Comparison of ENCODE assay signal across 19 cellular contexts in genomic region chr12:110782068-110782467, GRCh38. TPM values are rescaled to one million over a fixed set of nuclear protein-coding genes. Genes with fewer than 3 reads are reported as not detected.
A peak's percentile ranks its signal among the peaks of the same experiment; 100 is the strongest.
DNase-seq lines count a peak whose midpoint lies in the region; ATAC-seq and TF ChIP-seq lines count a peak whose summit lies in the region.
"Had no signal": no experiment of that assay in that cellular context is flagged by ENCODE, and none has a peak within 500 bp of the region (broad histone marks: within the 10 kb centered on the region; RNA-seq: fewer than 3 reads in every experiment).

No MANE protein-coding gene starts in this region.

- H3K4me2 ChIP-seq in GM23338 (no peak overlapping the region), OCI-LY7 (ENCODE audit: low read length) (peak overlapping the region; percentile 48)
- H3K4me2 ChIP-seq: A549 had no signal

- H3K9me3 ChIP-seq in OCI-LY7 (ENCODE audit: low read length), result no peaks in the 10 kb centered on the region
- H3K9me3 ChIP-seq: A549, Caco-2, HAP-1 had no signal

- CTCF ChIA-PET in activated CD4-positive, alpha-beta T cell treated with anti-CD3 and anti-CD28 coated beads, Interleukin-2, amount 10 ng/mL, durations not matched to agents 7 days and 5 days (lab: Charles Lee), result interaction anchor here (0.7 to 1.0 kb wide), 2 partner anchors 9 to 26 kb away, joined by 3 to 4 read pairs; no protein-coding TSS in a partner anchor
- CTCF ChIA-PET in OCI-LY7 (lab: Charles Lee; ENCODE audit: unreplicated experiment), result no interaction called here

- H3K4me3 Mint-ChIP-seq in activated CD4-positive, alpha-beta T cell treated with anti-CD3 and anti-CD28 coated beads, Interleukin-2, amount 10 ng/mL, durations not matched to agents 7 days and 5 days, result no peak overlapping the region
- H3K4me3 Mint-ChIP-seq in GM23338, result no peak overlapping the region

- intact Hi-C loops in OCI-LY7 (cut with micrococcal nuclease; ENCODE audit: unreplicated experiment), result no loop called here

- no peaks in the 10 kb centered on the region for H3K9me2 ChIP-seq in GM23338 (ENCODE audit: insufficient read depth)
- H3K9me2 ChIP-seq in OCI-LY7 (ENCODE audit: insufficient read depth, low read length), result no peaks in the 10 kb centered on the region

- peak; percentile 36; the same call in 2 of the 3 replicates for ATAC-seq in GM23338
- ATAC-seq: A549, PC-3 had no signal

- peak overlapping the region; percentile 83 for H2AFZ ChIP-seq in GM23338
- peak overlapping the region; percentile 67 for H2AFZ ChIP-seq in OCI-LY7 (ENCODE audit: low read length)

- no peaks in the 10 kb centered on the region for H3K9me3 Mint-ChIP-seq in activated CD4-positive, alpha-beta T cell treated with anti-CD3 and anti-CD28 coated beads, Interleukin-2, amount 10 ng/mL, durations not matched to agents 7 days and 5 days
- H3K9me3 Mint-ChIP-seq in GM23338, result no peaks in the 10 kb centered on the region

- H3K36me3 ChIP-seq in GM23338 (ENCODE audit: insufficient read depth) (no peaks in the 10 kb centered on the region), OCI-LY7 (ENCODE audit: insufficient read depth, low read length) (no peaks in the 10 kb centered on the region)
- H3K36me3 ChIP-seq: HAP-1 had no signal

- H3K27ac Mint-ChIP-seq in activated CD4-positive, alpha-beta T cell treated with anti-CD3 and anti-CD28 coated beads, Interleukin-2, amount 10 ng/mL, durations not matched to agents 7 days and 5 days, result peak overlapping the region; percentile 58
- H3K27ac Mint-ChIP-seq in GM23338, result no peak overlapping the region

- POLR2A ChIA-PET in activated CD4-positive, alpha-beta T cell treated with anti-CD3 and anti-CD28 coated beads, Interleukin-2, amount 10 ng/mL, durations not matched to agents 7 days and 5 days (lab: Charles Lee), result interaction anchor here (0.6 kb wide), 1 partner anchor 1079 kb away, joined by 4 read pairs; no protein-coding TSS in a partner anchor
- POLR2A ChIA-PET in OCI-LY7 (lab: Charles Lee), result no interaction called here

- H3K79me2 ChIP-seq in GM23338 (replicated peaks; ENCODE audit: insufficient read depth), result no peaks in the 10 kb centered on the region
- no peaks in the 10 kb centered on the region for H3K79me2 ChIP-seq in OCI-LY7 (ENCODE audit: insufficient read depth, low read depth, low read length)

- H4K20me1 ChIP-seq in GM23338 (replicated peaks; ENCODE audit: insufficient read depth) (no peaks in the 10 kb centered on the region), OCI-LY7 (ENCODE audit: insufficient read depth, low read length) (no peaks in the 10 kb centered on the region)

- TF ChIP-seq CTCF in GM23338 (conservative IDR thresholded peaks at IDR 0.05; ENCODE audit: low read depth in 2 of 2) (no peak), OCI-LY7 (conservative IDR thresholded peaks at IDR 0.05; ENCODE audit: low read length) (no peak)

- peaks cover 4% of the 10 kb centered on the region; the same call in 1 of the 2 replicates for H3K4me1 ChIP-seq in GM23338 (ENCODE audit: insufficient read depth)
- H3K4me1 ChIP-seq in OCI-LY7 (ENCODE audit: insufficient read depth, low read length, poor library complexity, severe bottlenecking), result peaks cover 76% of the 10 kb centered on the region
- H3K4me1 ChIP-seq: A549, Caco-2, HAP-1 had no signal

- H3K4me3 ChIP-seq in GM23338 (no peak overlapping the region), OCI-LY7 (ENCODE audit: low read depth, low read length, poor library complexity, severe bottlenecking) (no peak overlapping the region)
- H3K4me3 ChIP-seq: A549, HAP-1 had no signal

- H3K4me1 Mint-ChIP-seq in activated CD4-positive, alpha-beta T cell treated with anti-CD3 and anti-CD28 coated beads, Interleukin-2, amount 10 ng/mL, durations not matched to agents 7 days and 5 days, result peaks cover 41% of the 10 kb centered on the region
- H3K4me1 Mint-ChIP-seq in GM23338, result peaks cover 21% of the 10 kb centered on the region

- no TSS peak for BruUV-seq in OCI-LY7 (replicated peaks; lab: Mats Ljungman, UMichigan)

- peaks cover 4% of the 10 kb centered on the region for H3K36me3 Mint-ChIP-seq in activated CD4-positive, alpha-beta T cell treated with anti-CD3 and anti-CD28 coated beads, Interleukin-2, amount 10 ng/mL, durations not matched to agents 7 days and 5 days (ENCODE audit: low read depth)
- H3K36me3 Mint-ChIP-seq in GM23338 (ENCODE audit: low read depth), result no peaks in the 10 kb centered on the region; the same call in 2 of the 3 replicates

- DNase-seq in activated CD4-positive, alpha-beta T cell treated with anti-CD3 and anti-CD28 coated beads, Interleukin-2, amount 10 ng/mL, durations not matched to agents 7 days and 5 days, result no peak
- DNase-seq in activated CD4-positive, alpha-beta T cell treated with anti-CD3 and anti-CD28 coated beads for 4 hours, result no peak
- DNase-seq in GM23338 (ENCODE audit: low spot score) (no peak), OCI-LY7 (ENCODE audit: low spot score) (no peak), left kidney (ENCODE audit: low read depth, low spot score) (peak; percentile 71), mesenteric fat pad (ENCODE audit: low spot score) (no peak), cerebellar nuclear complex (lab: John Stamatoyannopoulos, UW) (no peak)
- DNase-seq: Caco-2, MV-4-11, NCI-H1417 treated with DMSO at 0.1 percent for 48 hours, NCI-H2029, NCI-H2171 treated with DMSO at 0.1 percent for 48 hours, NCI-H446 treated with DMSO at 0.1 percent for 48 hours, PC-3 had no signal

- no peaks in the 10 kb centered on the region for H3F3A ChIP-seq in GM23338 (replicated peaks; ENCODE audit: low read depth)

- peaks cover 2% of the 10 kb centered on the region for H3K27me3 Mint-ChIP-seq in activated CD4-positive, alpha-beta T cell treated with anti-CD3 and anti-CD28 coated beads, Interleukin-2, amount 10 ng/mL, durations not matched to agents 7 days and 5 days
- H3K27me3 Mint-ChIP-seq in GM23338 (ENCODE audit: insufficient read depth, low read depth, poor library complexity), result peaks cover 5% of the 10 kb centered on the region

- H3K27me3 ChIP-seq in GM23338 (ENCODE audit: insufficient read depth), result no peaks in the 10 kb centered on the region

- no peak overlapping the region for H3K27ac ChIP-seq in GM23338 (ENCODE audit: low read depth)
- H3K27ac ChIP-seq in OCI-LY7 (ENCODE audit: low read depth, low read length, poor library complexity, severe bottlenecking), result no peak overlapping the region
- H3K27ac ChIP-seq: A549, C4-2B, HL-60, RWPE1 had no signal

RNA-seq across cellular contexts. Expression of gene PPP1CC, which starts 39.4 kb away (rescaled TPM):
- total RNA-seq in activated CD4-positive, alpha-beta T cell treated with anti-CD3 and anti-CD28 coated beads, Interleukin-2, amount 10 ng/mL, durations not matched to agents 7 days and 5 days, result 100 to 1,000 TPM; 174 to 183 TPM
- total RNA-seq in GM23338 (2014; rRNA removed; shearing (Covaris generic)), result 501 and 577 TPM in 2 replicates
- polyA plus RNA-seq in GM23338 (2016; fragmentation: Nextera tagmentation; extraction: Ambion mirVana), result 272 and 276 TPM in 2 replicates
- 140 and 146 TPM in 2 replicates for total RNA-seq in OCI-LY7 (2014; rRNA removed; shearing (Covaris generic))
- 264 and 275 TPM in 2 replicates for total RNA-seq in OCI-LY7 (2022)
- total RNA-seq in mesenteric fat pad, result 101 TPM
